ENCODE assay signal across 8 cellular contexts in genomic region chr19:13839938-13840750, GRCh38. TPM values are rescaled to one million over a fixed set of nuclear protein-coding genes. Genes with fewer than 3 reads are reported as not detected.
DNase-seq lines count a peak whose midpoint lies in the region; ATAC-seq and TF ChIP-seq lines count a peak whose summit lies in the region.

No MANE protein-coding gene starts in this region.

- peak overlapping the region; percentile 84 for H3K4me3 Mint-ChIP-seq in mesothelial cell of epicardium

- peak; percentile 82 for DNase-seq in A172 (ENCODE audit: low spot score)
- DNase-seq in HCEC 1CT, result peak; percentile 39
- peak; percentile 67 for DNase-seq in T1000 (lab: John Stamatoyannopoulos, UW)
- DNase-seq in colonic mucosa, result peak; percentile 91
- no peak for DNase-seq in mesothelial cell of epicardium (ENCODE audit: low spot score in 2 of 2, unreplicated experiment in 2 of 2)
- peak in 1 of 2 donors; percentile 90 for DNase-seq in vagina (ENCODE audit: extremely low spot score in 2 of 2)
- DNase-seq in globus pallidus (ENCODE audit: low spot score), result no peak

- intact Hi-C loops in colonic mucosa (cut with DNase I) (no loop called here), vagina (cut with DNase I) (loop anchor here (10.0 kb wide), 1 partner anchor 685 kb away; the partner anchor contains the start of genes IER2 and STX10)

- H3K27me3 Mint-ChIP-seq in mesothelial cell of epicardium (ENCODE audit: low read depth), result no peaks in the 10 kb centered on the region

- H3K9ac ChIP-seq in colonic mucosa (ENCODE audit: low read depth in 2 of 2, low read length in 2 of 2), result peak overlapping the region; percentile 97 to 100

- H3K4me3 ChIP-seq in colonic mucosa (peak overlapping the region; percentile 88), vagina (peak overlapping the region; percentile 98 to 100)

- no peak for TF ChIP-seq POLR2A in vagina (IDR thresholded peaks at IDR 0.05)

- peaks cover 37% of the 10 kb centered on the region for H3K4me1 Mint-ChIP-seq in mesothelial cell of epicardium

- H3K36me3 ChIP-seq in colonic mucosa (peaks cover 10% of the 10 kb centered on the region), vagina (peaks cover 0 to 10% of the 10 kb centered on the region in 2 donors)

- H3K4me1 ChIP-seq in colonic mucosa, result peaks cover 12% of the 10 kb centered on the region
- H3K4me1 ChIP-seq in vagina, result peaks cover 88% of the 10 kb centered on the region

- H3K27ac Mint-ChIP-seq in mesothelial cell of epicardium, result peak overlapping the region; percentile 87

- no peaks in the 10 kb centered on the region for H3K9me3 ChIP-seq in colonic mucosa
- no peaks in the 10 kb centered on the region for H3K9me3 ChIP-seq in vagina

- H3K27me3 ChIP-seq in colonic mucosa (no peaks in the 10 kb centered on the region), vagina (no peaks in the 10 kb centered on the region)

- H3K27ac ChIP-seq in colonic mucosa (peak overlapping the region; percentile 99), vagina (peak overlapping the region; percentile 100)

- ATAC-seq in GM21515 (IDR thresholded peaks at IDR 0.05; ENCODE audit: unreplicated experiment), result no peak

- TF ChIP-seq CTCF in colonic mucosa (IDR thresholded peaks at IDR 0.05), result no peak
- TF ChIP-seq CTCF in mesothelial cell of epicardium (IDR thresholded peaks at IDR 0.05; ENCODE audit: unreplicated experiment), result no peak
- no peak for TF ChIP-seq CTCF in vagina (IDR thresholded peaks at IDR 0.05)

- no peaks in the 10 kb centered on the region for H3K36me3 Mint-ChIP-seq in mesothelial cell of epicardium

- no peaks in the 10 kb centered on the region for H3K9me3 Mint-ChIP-seq in mesothelial cell of epicardium

RNA-seq across cellular contexts. Expression of gene NANOS3, which starts 36.8 kb away (rescaled TPM):
- not detected in 2 replicates for total RNA-seq in A172 (2014; rRNA removed; shearing (Covaris generic))
- total RNA-seq in colonic mucosa (not detected), mesothelial cell of epicardium (4.9 to 8.6 TPM (median 8.2 TPM) in 3 replicates), vagina (not detected)

RNA-seq across cellular contexts. Expression of gene ZSWIM4, which starts 44.9 kb away (rescaled TPM):
- total RNA-seq in A172 (2014; rRNA removed; shearing (Covaris generic)), result 4.5 and 6.8 TPM in 2 replicates
- total RNA-seq in colonic mucosa (1 to 10 TPM; 2.9 to 4.3 TPM), mesothelial cell of epicardium (21.5 to 23.6 TPM (median 22.7 TPM) in 3 replicates), vagina (13.0 TPM)

Comparison
In these comparisons a context has a peak if more than half of its experiments do, and no peak if none do; other contexts are left out.
1. DNase-seq: peak in A172 (single experiment), HCEC 1CT (single experiment), T1000 (single experiment) and colonic mucosa (single experiment); none in mesothelial cell of epicardium (0 of 2) and globus pallidus (single experiment).